In genomic region chr11:74754507-74755255, GRCh38 we compare ENCODE assay signal across 10 cellular contexts. TPM values are rescaled to one million over a fixed set of nuclear protein-coding genes. Genes with fewer than 3 reads are reported as not detected.
A peak's percentile ranks its signal among the peaks of the same experiment; 100 is the strongest.
DNase-seq lines count a peak whose midpoint lies in the region; ATAC-seq, FAIRE-seq and TF ChIP-seq lines count a peak whose summit lies in the region.
"Had no signal": no experiment of that assay in that cellular context is flagged by ENCODE, and none has a peak within 500 bp of the region (broad histone marks: within the 10 kb centered on the region; RNA-seq: fewer than 3 reads in every experiment).

No MANE protein-coding gene starts in this region.

- H3K27me3 Mint-ChIP-seq in HFFc6 (ENCODE audit: insufficient read depth), result peaks cover under 1% of the 10 kb centered on the region; the same call in 1 of the 2 replicates
- H3K27me3 Mint-ChIP-seq in astrocyte (ENCODE audit: low read depth, unreplicated experiment), result no peaks in the 10 kb centered on the region
- H3K27me3 Mint-ChIP-seq: stimulated activated naive CD8-positive, alpha-beta T cell treated with anti-CD3 and anti-CD28 coated beads, Interleukin-15, Interleukin-2, amounts not matched to agents 100 ng/mL and 50 ng/mL, for 24 hours had no signal

- no peak for TF ChIP-seq POLR2A in right lobe of liver (IDR thresholded peaks at IDR 0.05)

- H3K4me3 Mint-ChIP-seq in HFFc6, result peak overlapping the region; percentile 50
- H3K4me3 Mint-ChIP-seq in astrocyte (ENCODE audit: unreplicated experiment), result no peak overlapping the region
- H3K4me3 Mint-ChIP-seq: stimulated activated naive CD8-positive, alpha-beta T cell treated with anti-CD3 and anti-CD28 coated beads, Interleukin-15, Interleukin-2, amounts not matched to agents 100 ng/mL and 50 ng/mL, for 24 hours had no signal

- H4K20me1 ChIP-seq in BLaER1 treated with 17β-estradiol and CSF1 and Interleukin-3, amounts not matched to agents 10 nM and 100 nM, result peaks cover 5 to 66% (median 51%) of the 10 kb centered on the region in 11 experiments; a peak in 17 of 22 replicates
- peaks cover 18% of the 10 kb centered on the region for H4K20me1 ChIP-seq in astrocyte (ENCODE audit: insufficient read depth, low read length)

- peaks cover 57% of the 10 kb centered on the region for H3K4me1 Mint-ChIP-seq in HFFc6 (ENCODE audit: low read depth)
- H3K4me1 Mint-ChIP-seq in astrocyte (ENCODE audit: low read depth, unreplicated experiment), result peaks cover 22% of the 10 kb centered on the region

- H3K27ac ChIP-seq in BLaER1 treated with 17β-estradiol and CSF1 and Interleukin-3, amounts not matched to agents 10 nM and 100 nM, result no peak overlapping the region
- H3K27ac ChIP-seq in astrocyte (ENCODE audit: low read depth, low read length) (peak overlapping the region; percentile 87), right lobe of liver (no peak overlapping the region)

- peak; percentile 10 to 73 (median 45) for ATAC-seq in right lobe of liver
- ATAC-seq: Right ventricle myocardium inferior had no signal

- peak; percentile 91 for DNase-seq in HFFc6
- DNase-seq in astrocyte (ENCODE audit: low read depth), result peak; percentile 95
- DNase-seq in right lobe of liver, result no peak
- no peak for DNase-seq in stimulated activated CD4-positive, alpha-beta T cell treated with anti-CD3 and anti-CD28 coated beads, Interleukin-4, amount 100 ng/mL, for 1 hour
- no peak for DNase-seq in medulla oblongata (ENCODE audit: extremely low spot score)
- DNase-seq in putamen (ENCODE audit: low spot score), result no peak
- no peak for DNase-seq in cerebellum (ENCODE audit: low spot score)

- peak overlapping the region in 7 of 11 experiments; percentile 11 to 83 (median 37); a peak in 10 of 22 replicates for H3K4me2 ChIP-seq in BLaER1 treated with 17β-estradiol and CSF1 and Interleukin-3, amounts not matched to agents 10 nM and 100 nM
- peak overlapping the region; percentile 78 for H3K4me2 ChIP-seq in astrocyte (ENCODE audit: low read length)

- peak overlapping the region; percentile 62 for H3K27ac Mint-ChIP-seq in HFFc6
- peak overlapping the region; percentile 53 for H3K27ac Mint-ChIP-seq in astrocyte (ENCODE audit: unreplicated experiment)
- H3K27ac Mint-ChIP-seq: stimulated activated naive CD8-positive, alpha-beta T cell treated with anti-CD3 and anti-CD28 coated beads, Interleukin-15, Interleukin-2, amounts not matched to agents 100 ng/mL and 50 ng/mL, for 24 hours had no signal

- peak; percentile 73 for FAIRE-seq in astrocyte (lab: Jason Lieb, UNC)

- H3K79me2 ChIP-seq in astrocyte (ENCODE audit: insufficient read depth, low read length), result peaks cover 64% of the 10 kb centered on the region

- peaks cover 0 to 27% (median 14%) of the 10 kb centered on the region in 11 experiments; a peak in 15 of 22 replicates for H3K36me3 ChIP-seq in BLaER1 treated with 17β-estradiol and CSF1 and Interleukin-3, amounts not matched to agents 10 nM and 100 nM
- H3K36me3 ChIP-seq in astrocyte (ENCODE audit: insufficient read depth, low read length) (no peaks in the 10 kb centered on the region), right lobe of liver (no peaks in the 10 kb centered on the region)

- no peaks in the 10 kb centered on the region for H3K27me3 ChIP-seq in BLaER1 treated with 17β-estradiol and CSF1 and Interleukin-3, amounts not matched to agents 10 nM and 100 nM
- H3K27me3 ChIP-seq in astrocyte (ENCODE audit: insufficient read depth, low read length) (no peaks in the 10 kb centered on the region), right lobe of liver (no peaks in the 10 kb centered on the region)

- H3K36me3 Mint-ChIP-seq in HFFc6 (ENCODE audit: low read depth) (peaks cover 6% of the 10 kb centered on the region), astrocyte (ENCODE audit: low read depth, unreplicated experiment) (no peaks in the 10 kb centered on the region)

- peaks cover 3 to 17% (median 10%) of the 10 kb centered on the region in 11 experiments; a peak in 18 of 22 replicates for H3K9me3 ChIP-seq in BLaER1 treated with 17β-estradiol and CSF1 and Interleukin-3, amounts not matched to agents 10 nM and 100 nM (replicated peaks in 1 of 11)
- H3K9me3 ChIP-seq in astrocyte (ENCODE audit: insufficient read depth, low read depth, low read length), result no peaks in the 10 kb centered on the region
- no peaks in the 10 kb centered on the region for H3K9me3 ChIP-seq in right lobe of liver

- H3K4me3 ChIP-seq in BLaER1 treated with 17β-estradiol and CSF1 and Interleukin-3, amounts not matched to agents 10 nM and 100 nM, result no peak overlapping the region
- H3K4me3 ChIP-seq in astrocyte (ENCODE audit: insufficient read depth, low read depth, low read length), result peak overlapping the region; percentile 46
- no peak overlapping the region for H3K4me3 ChIP-seq in right lobe of liver

- no peak overlapping the region for H2AFZ ChIP-seq in astrocyte (ENCODE audit: low read depth, low read length)

- H3K9ac ChIP-seq in BLaER1 treated with 17β-estradiol and CSF1 and Interleukin-3, amounts not matched to agents 10 nM and 100 nM, result 0 out of 22 replicates have a peak overlapping the region, but pooled peaks of 1 of the 11 experiments have one; percentile 15
- peak overlapping the region; percentile 75 for H3K9ac ChIP-seq in astrocyte (ENCODE audit: low read length)

- H3K9me3 Mint-ChIP-seq in HFFc6 (peaks cover 5% of the 10 kb centered on the region), astrocyte (ENCODE audit: unreplicated experiment) (no peaks in the 10 kb centered on the region)

- 57% methylated on average over 15 of the region's 15 CpGs for WGBS in right lobe of liver (ENCODE audit: insufficient coverage, low coverage, low lambda C conversion rate, missing lambda C conversion rate)

- H3K4me1 ChIP-seq in BLaER1 treated with 17β-estradiol and CSF1 and Interleukin-3, amounts not matched to agents 10 nM and 100 nM, result peaks cover 18 to 64% (median 26%) of the 10 kb centered on the region in 10 experiments
- H3K4me1 ChIP-seq in astrocyte (ENCODE audit: insufficient read depth, low read length), result peaks cover 26% of the 10 kb centered on the region
- H3K4me1 ChIP-seq in right lobe of liver, result peaks cover 0 to 33% (median 5%) of the 10 kb centered on the region in 4 donors

- no peak for TF ChIP-seq CTCF in HFFc6 (IDR thresholded peaks at IDR 0.05)
- TF ChIP-seq CTCF in astrocyte (IDR thresholded peaks at IDR 0.05; ENCODE audit: insufficient read depth, low read depth, low read length), result no peak
- TF ChIP-seq CTCF in right lobe of liver (IDR thresholded peaks at IDR 0.05), result no peak

- intact Hi-C loops in right lobe of liver (cut with DNase I), result no loop called here

RNA-seq across cellular contexts. Expression of gene RNF169, which starts 6.0 kb away (rescaled TPM):
- total RNA-seq in HFFc6 (2021; fragmentation: NEBNext Ultra II Directional; extraction: Animal tissue kit (Norgen Biotek cat#: 25700)), result 10 to 100 TPM; 10.9 to 12.9 (median 12.2) TPM
- total RNA-seq in astrocyte (9.8 and 10.7 TPM in 2 replicates), right lobe of liver (1 to 10 TPM; 4.7 to 7.7 (median 6.8) TPM), cerebellum (31.9 TPM)

RNA-seq across cellular contexts. Expression of gene CHRDL2, which starts 23.5 kb away (rescaled TPM):
- total RNA-seq in HFFc6 (2021; fragmentation: NEBNext Ultra II Directional; extraction: Animal tissue kit (Norgen Biotek cat#: 25700)), result not detected
- not detected in 2 replicates for total RNA-seq in astrocyte
- 10 to 100 TPM in 5 of 6 experiments, 1 to 10 TPM in 1; 2.9 to 41.4 (median 23.9) TPM for total RNA-seq in right lobe of liver
- not detected for total RNA-seq in cerebellum

Comparison
In these comparisons a context has a peak if more than half of its experiments do, and no peak if none do; other contexts are left out.
1. DNase-seq: peak in HFFc6 (single experiment) and astrocyte (single experiment); none in right lobe of liver (0 of 3), stimulated activated CD4-positive, alpha-beta T cell treated with anti-CD3 and anti-CD28 coated beads, Interleukin-4, amount 100 ng/mL, for 1 hour (single experiment), medulla oblongata (single experiment), putamen (single experiment) and cerebellum (single experiment).